ENCODE assay signal across 11 cellular contexts in genomic region chr2:240459401-240460242, GRCh38. TPM values are rescaled to one million over a fixed set of nuclear protein-coding genes. Genes with fewer than 3 reads are reported as not detected.
A peak's percentile ranks its signal among the peaks of the same experiment; 100 is the strongest.
DNase-seq lines count a peak whose midpoint lies in the region; ATAC-seq, FAIRE-seq and TF ChIP-seq lines count a peak whose summit lies in the region.
"Had no signal": no experiment of that assay in that cellular context is flagged by ENCODE, and none has a peak within 500 bp of the region (broad histone marks: within the 10 kb centered on the region; RNA-seq: fewer than 3 reads in every experiment).

No MANE protein-coding gene starts in this region.

- peaks cover 0 to 15% of the 10 kb centered on the region in 2 experiments; a peak in 1 of 3 replicates for H3K36me3 ChIP-seq in HEK293 (ENCODE audit: control insufficient read depth in 2 of 2, insufficient read depth in 1 of 2, low read length in 2 of 2)
- no peaks in the 10 kb centered on the region for H3K36me3 ChIP-seq in pancreas

- in situ Hi-C loops in GM13976 (cut with MboI; ENCODE audit: low sequenced_read_pairs, unreplicated experiment), result no loop called here

- H3K27ac ChIP-seq in HEK293 (ENCODE audit: extremely low read depth, low read depth, low read length) (no peak overlapping the region), pancreas (no peak overlapping the region)

- DNase-seq in NCI-H345 treated with DMSO at 0.1 percent for 48 hours (lab: John Stamatoyannopoulos, UW; ENCODE audit: unreplicated experiment) (peak; percentile 23), left cardiac atrium (peak; percentile 18), pancreas (peak in 4 of 6 donors; percentile 1 to 67 (median 44)), GM13976 (ENCODE audit: low spot score) (no peak), frontal cortex (ENCODE audit: low spot score in 2 of 2) (no peak)
- DNase-seq: NCI-H1105; NCI-H524; stimulated activated CD4-positive, alpha-beta T cell treated with anti-CD3 and anti-CD28 coated beads, Interleukin-4, amount 100 ng/mL, for 24 hours had no signal

- H3K4me3 ChIP-seq in HEK293 (ENCODE audit: low read depth, low read length) (no peak overlapping the region), pancreas (no peak overlapping the region)

- TF ChIP-seq CTCF in HEK293 (tag by site-specific recombination; IDR thresholded peaks at IDR 0.05) (no peak), pancreas (IDR thresholded peaks at IDR 0.05) (no peak), GM13976 (IDR thresholded peaks at IDR 0.05; ENCODE audit: borderline replicate concordance, control extremely low read depth, extremely low read depth, insufficient read depth, missing control alignments) (no peak)

- no peak for FAIRE-seq in pancreas (lab: Jason Lieb, UNC)
- FAIRE-seq in frontal cortex (lab: Jason Lieb, UNC), result no peak

- H3K27me3 ChIP-seq in pancreas, result no peaks in the 10 kb centered on the region

- intact Hi-C loops in left cardiac atrium (cut with DNase I) (no loop called here), pancreas (cut with DNase I) (no loop called here)

- H3K9me3 ChIP-seq in HEK293 (ENCODE audit: control insufficient read depth, insufficient read depth, low read depth, low read length), result no peaks in the 10 kb centered on the region
- H3K9me3 ChIP-seq in pancreas, result no peaks in the 10 kb centered on the region

- H3K4me1 ChIP-seq in HEK293 (ENCODE audit: control insufficient read depth, insufficient read depth, low read length) (no peaks in the 10 kb centered on the region), pancreas (no peaks in the 10 kb centered on the region)

- POLR2A ChIA-PET in HEK293 (lab: Yijun Ruan, JAX), result no interaction called here

- 70 to 73% methylated on average over 18 to 23 of the region's 23 CpGs for WGBS in pancreas, 2 donors

- CTCF ChIA-PET in HEK293 (lab: Yijun Ruan, JAX), result interaction anchor here (1.2 kb wide), 1 partner anchor 15 kb away, joined by 4 read pairs; no protein-coding TSS in a partner anchor

- no peak for ATAC-seq in left cardiac atrium
- ATAC-seq in pancreas, result no peak
- no peak for ATAC-seq in GM18517 (IDR thresholded peaks at IDR 0.05; ENCODE audit: unreplicated experiment)
- ATAC-seq: stimulated activated effector memory CD8-positive, alpha-beta T cell treated with anti-CD3 and anti-CD28 coated beads, Interleukin-12 subunit alpha, Interleukin-12 subunit beta, amount 100 ng/mL, for 72 hours had no signal

TF ChIP-seq in HEK293, 187 proteins besides CTCF, POLR2A, EP300 and RAD21:
- TF ChIP-seq ZNF24 (tag by site-specific recombination; IDR thresholded peaks at IDR 0.05), result no peak
- TF ChIP-seq GFI1B (tag by site-specific recombination; IDR thresholded peaks at IDR 0.05), result no peak
- no peak for TF ChIP-seq ZNF660 (tag by site-specific recombination; IDR thresholded peaks at IDR 0.05)
- no peak for TF ChIP-seq OSR2 (tag by site-specific recombination; IDR thresholded peaks at IDR 0.05)
- TF ChIP-seq ZSCAN4 (tag by site-specific recombination; IDR thresholded peaks at IDR 0.05), result no peak
- TF ChIP-seq WT1 (tag by site-specific recombination; IDR thresholded peaks at IDR 0.05), result no peak
- no peak for TF ChIP-seq ZBTB8A (tag by site-specific recombination; IDR thresholded peaks at IDR 0.05)
- peak; percentile 76 for TF ChIP-seq ZIC2 (tag by site-specific recombination; IDR thresholded peaks at IDR 0.05)

RNA-seq across cellular contexts. Expression of gene GPC1, which starts 24.2 kb away (rescaled TPM):
- 10 to 100 TPM; 74.6 to 78.4 TPM for total RNA-seq in left cardiac atrium
- 10 to 100 TPM; 11.7 to 37.6 (median 16.3) TPM for total RNA-seq in pancreas
- polyA plus RNA-seq in pancreas, result 10 to 100 TPM; 23.2 to 27.5 TPM
- total RNA-seq in frontal cortex, result 38.7 TPM

Comparison
In these comparisons a context has a peak if more than half of its experiments do, and no peak if none do; other contexts are left out.
1. DNase-seq: peak in NCI-H345 treated with DMSO at 0.1 percent for 48 hours (single experiment), left cardiac atrium (single experiment) and pancreas (4 of 6); none in GM13976 (single experiment) and frontal cortex (0 of 2).